In the genomic region with DNA sequence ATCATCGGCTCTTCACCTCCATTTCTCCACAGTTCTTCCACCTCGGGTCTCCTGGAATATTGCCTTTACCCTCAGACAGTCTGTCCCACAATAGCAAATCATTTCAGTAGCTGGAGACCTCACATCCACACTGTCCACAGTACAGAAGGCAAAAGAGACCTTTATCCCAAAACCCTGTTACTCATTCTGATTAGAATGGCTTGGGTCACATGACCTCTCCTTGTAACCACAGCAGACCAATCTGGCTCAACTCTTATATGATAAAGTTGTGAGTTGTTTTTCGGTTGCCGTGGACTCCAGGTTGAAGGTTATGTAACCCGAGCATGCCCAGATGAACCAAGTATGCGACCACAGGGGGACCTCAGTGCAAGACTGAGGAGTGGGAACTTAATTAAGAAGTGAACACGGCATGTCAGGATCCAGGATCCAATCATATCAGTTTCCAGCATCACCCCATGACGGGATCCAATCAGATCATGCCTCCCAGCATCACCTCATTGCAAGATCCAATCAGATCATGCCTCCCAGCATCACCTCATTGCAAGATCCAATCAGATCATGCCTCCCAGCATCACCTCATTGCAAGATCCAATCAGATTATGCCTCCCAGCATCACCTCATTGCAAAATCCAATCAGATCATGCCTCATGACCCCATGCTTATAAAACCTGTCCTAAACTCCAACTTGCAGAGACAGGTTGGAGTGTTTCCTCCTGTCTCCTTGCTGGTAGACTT, we compare ENCODE assay signal across 17 cellular contexts.
A peak's percentile ranks its signal among the peaks of the same experiment; 100 is the strongest.
DNase-seq lines count a peak whose midpoint lies in the region; ATAC-seq, FAIRE-seq and TF ChIP-seq lines count a peak whose summit lies in the region.
"Had no signal": no experiment of that assay in that cellular context is flagged by ENCODE, and none has a peak within 500 bp of the region (broad histone marks: within the 10 kb centered on the region; RNA-seq: fewer than 3 reads in every experiment).

No MANE protein-coding gene starts in this region.

- no peaks in the 10 kb centered on the region for H3K9me1 ChIP-seq in K562 (ENCODE audit: control insufficient read depth, insufficient read depth, low read length)

- H3K4me3 ChIP-seq in K562 (no peak overlapping the region), neuronal stem cell (ENCODE audit: low read length in 2 of 2) (no peak overlapping the region)
- H3K4me3 ChIP-seq: adrenal gland, MG63, pancreas, vagina had no signal

- no peak overlapping the region for H2BK15ac ChIP-seq in neuronal stem cell (ENCODE audit: low read length)

- intact Hi-C loops in K562 (cut with micrococcal nuclease) = no loop called here

- DNase-seq in activated CD8-positive, alpha-beta memory T cell treated with anti-CD3 and anti-CD28 coated beads, Interleukin-2, amount 10 ng/mL, durations not matched to agents 7 days and 5 days = no peak
- no peak for DNase-seq in activated CD8-positive, alpha-beta memory T cell treated with anti-CD3 and anti-CD28 coated beads, Interleukin-2, amount 50 U/mL, for 48 hours
- DNase-seq in NAMALWA (ENCODE audit: low spot score) = peak; percentile 53
- DNase-seq in K562 (ENCODE audit: extremely low read depth in 1 of 4, low spot score in 3 of 4) = peak in 1 of 4 experiments; percentile 38
- DNase-seq in progenitor cell of endocrine pancreas (ENCODE audit: low spot score, unreplicated experiment) = no peak
- DNase-seq in neuronal stem cell (ENCODE audit: low spot score) = no peak
- DNase-seq: activated CD4-positive, CD25-positive, alpha-beta regulatory T cell treated with anti-CD3 and anti-CD28 coated beads, Interleukin-2, amount 50 U/mL, for 72 hours; mesenchymal stem cell; MG63; pancreas; stimulated activated CD8-positive, alpha-beta memory T cell treated with anti-CD3 and anti-CD28 coated beads, Interleukin-4, amount 100 ng/mL, for 48 hours had no signal

- peaks cover 0 to 58% of the 10 kb centered on the region in 2 experiments; a peak in 4 of 5 replicates for H3K4me1 ChIP-seq in K562 (replicated peaks in 1 of 2; ENCODE audit: control insufficient read depth in 2 of 2, insufficient read depth in 2 of 2, low read length in 2 of 2)
- H3K4me1 ChIP-seq in neuronal stem cell (ENCODE audit: control insufficient read depth in 2 of 2, insufficient read depth in 1 of 2, low read depth in 1 of 2, low read length in 2 of 2) = peaks cover 4 to 14% of the 10 kb centered on the region in 2 donors
- H3K4me1 ChIP-seq: pancreas had no signal

- no TSS peak for BruUV-seq in K562 (replicated peaks; lab: Mats Ljungman, UMichigan)

- no peak overlapping the region for H2BK120ac ChIP-seq in neuronal stem cell (ENCODE audit: low read depth, low read length)

- no peak overlapping the region for H3K4ac ChIP-seq in neuronal stem cell (ENCODE audit: low read length)

- H2AFZ ChIP-seq in K562 (ENCODE audit: low read depth, low read length) = peak overlapping the region; percentile 40; the same call in 1 of the 2 replicates
- no peak overlapping the region for H2AFZ ChIP-seq in neuronal stem cell (ENCODE audit: low read length)

- no peak for ATAC-seq in activated CD8-positive, alpha-beta memory T cell treated with anti-CD3 and anti-CD28 coated beads, Interleukin-2, amount 10 ng/mL, durations not matched to agents 7 days and 5 days
- ATAC-seq in K562 (peak; percentile 5; the same call in 2 of the 3 replicates), GM18861 (IDR thresholded peaks at IDR 0.05; ENCODE audit: unreplicated experiment) (no peak), HG03378 (IDR thresholded peaks at IDR 0.05; ENCODE audit: unreplicated experiment) (no peak)
- ATAC-seq: esophagus mucosa, pancreas had no signal

- H2BK5ac ChIP-seq in neuronal stem cell (ENCODE audit: low read length) = no peak overlapping the region

- CTCF ChIA-PET in activated CD8-positive, alpha-beta memory T cell treated with anti-CD3 and anti-CD28 coated beads, Interleukin-2, amount 10 ng/mL, durations not matched to agents 7 days and 5 days (lab: Charles Lee) = interaction anchor here (0.8 to 4.6 kb wide), 7 partner anchors 9 to 98 kb away, joined by 3 to 33 read pairs (median 4); no protein-coding TSS in a partner anchor
- CTCF ChIA-PET in K562 (lab: Yijun Ruan, JAX; ENCODE audit: low intra/inter-chr PET ratio) = no interaction called here

- H3K9me3 Mint-ChIP-seq in activated CD8-positive, alpha-beta memory T cell treated with anti-CD3 and anti-CD28 coated beads, Interleukin-2, amount 10 ng/mL, durations not matched to agents 7 days and 5 days (ENCODE audit: low read depth) = peaks cover 4% of the 10 kb centered on the region
- H3K9me3 Mint-ChIP-seq in progenitor cell of endocrine pancreas (ENCODE audit: low read depth) = no peaks in the 10 kb centered on the region

- no peaks in the 10 kb centered on the region for H4K20me1 ChIP-seq in K562 (replicated peaks; ENCODE audit: control insufficient read depth, insufficient read depth, low read length)

- TF ChIP-seq POLR2A in K562 (conservative IDR thresholded peaks at IDR 0.05) = no peak

- H3K27ac ChIP-seq in K562 (ENCODE audit: extremely low read depth, low read depth, low read length) = peak overlapping the region; percentile 67; the same call in 2 of the 3 replicates
- no peak overlapping the region for H3K27ac ChIP-seq in neuronal stem cell (replicated peaks; ENCODE audit: low read length)
- H3K27ac ChIP-seq: pancreas, vagina had no signal

- no peaks in the 10 kb centered on the region for H3K27me3 Mint-ChIP-seq in activated CD8-positive, alpha-beta memory T cell treated with anti-CD3 and anti-CD28 coated beads, Interleukin-2, amount 10 ng/mL, durations not matched to agents 7 days and 5 days
- H3K27me3 Mint-ChIP-seq in progenitor cell of endocrine pancreas = peaks cover 6% of the 10 kb centered on the region

- no peak overlapping the region for H3K4me3 Mint-ChIP-seq in activated CD8-positive, alpha-beta memory T cell treated with anti-CD3 and anti-CD28 coated beads, Interleukin-2, amount 10 ng/mL, durations not matched to agents 7 days and 5 days
- no peak overlapping the region for H3K4me3 Mint-ChIP-seq in progenitor cell of endocrine pancreas (ENCODE audit: low read depth)

- TF ChIP-seq CTCF in K562 (IDR thresholded peaks at IDR 0.05 in 2 of 3, conservative IDR thresholded peaks at IDR 0.05 in 1 of 3; ENCODE audit: insufficient read depth in 2 of 3, low read depth in 1 of 3, low read length in 3 of 3) (no peak), progenitor cell of endocrine pancreas (IDR thresholded peaks at IDR 0.05; ENCODE audit: unreplicated experiment) (no peak)

- H4K91ac ChIP-seq in neuronal stem cell (ENCODE audit: low read depth, low read length, poor library complexity) = no peak overlapping the region

- TF ChIP-seq RAD21 in K562 (CRISPR knock-in tag; conservative IDR thresholded peaks at IDR 0.05 in 1 of 2, IDR thresholded peaks at IDR 0.05 in 1 of 2) = no peak

- H3K36me3 Mint-ChIP-seq in activated CD8-positive, alpha-beta memory T cell treated with anti-CD3 and anti-CD28 coated beads, Interleukin-2, amount 10 ng/mL, durations not matched to agents 7 days and 5 days = peaks cover 30% of the 10 kb centered on the region
- H3K36me3 Mint-ChIP-seq in progenitor cell of endocrine pancreas (ENCODE audit: insufficient read depth) = no peaks in the 10 kb centered on the region

- TF ChIP-seq EP300 in K562 (IDR thresholded peaks at IDR 0.05; ENCODE audit: low read length) = 0 out of 2 replicates have a peak, but pooled peaks have one; percentile 10

- no peak overlapping the region for H3K9ac ChIP-seq in K562 (ENCODE audit: insufficient read depth in 1 of 2, low read depth in 2 of 2, low read length in 2 of 2)
- H3K9ac ChIP-seq in neuronal stem cell (ENCODE audit: low read depth, low read length, poor library complexity) = no peak overlapping the region

- H2BK12ac ChIP-seq in neuronal stem cell (ENCODE audit: low read length) = no peak overlapping the region

- no peak overlapping the region for H4K8ac ChIP-seq in neuronal stem cell (ENCODE audit: low read depth, low read length)

- no peak overlapping the region for H3K23ac ChIP-seq in neuronal stem cell (ENCODE audit: low read depth, low read length, poor library complexity)

- in situ Hi-C loops in K562 (cut with MboI) = no loop called here

- H2AK5ac ChIP-seq in neuronal stem cell (ENCODE audit: low read depth, low read length) = no peak overlapping the region

- no peaks in the 10 kb centered on the region for H3K79me2 ChIP-seq in K562 (ENCODE audit: control insufficient read depth, insufficient read depth, low read length)

- 50% methylated on average over 8 of the region's 8 CpGs for WGBS in K562 (ENCODE audit: insufficient coverage, low coverage, missing lambda C conversion rate)
- no CpG with 5 or more reads among the region's 8 CpGs for WGBS in neuronal stem cell (ENCODE audit: extremely low coverage in 2 of 2, insufficient read length in 2 of 2, insufficient replicate concordance in 1 of 2), 2 donors

- no peaks in the 10 kb centered on the region for H3K79me1 ChIP-seq in neuronal stem cell (ENCODE audit: low read depth, low read length)

- H3K4me2 ChIP-seq in K562 (ENCODE audit: insufficient read depth, low read length) (no peak overlapping the region), neuronal stem cell (ENCODE audit: insufficient read depth, low read length, poor library complexity, severe bottlenecking) (no peak overlapping the region)

- H3K9me3 ChIP-seq in K562 (replicated peaks; ENCODE audit: control insufficient read depth, insufficient read depth, low read depth, low read length) = peaks cover 3% of the 10 kb centered on the region; the same call in 1 of the 2 replicates
- peaks cover 0 to 13% of the 10 kb centered on the region in 2 donors for H3K9me3 ChIP-seq in neuronal stem cell (replicated peaks in 1 of 2; ENCODE audit: control insufficient read depth in 2 of 2, insufficient read depth in 1 of 2, low read depth in 1 of 2, low read length in 2 of 2)
- H3K9me3 ChIP-seq: adrenal gland, pancreas, vagina had no signal

- H3K27me3 ChIP-seq in K562 (ENCODE audit: control insufficient read depth in 2 of 2, insufficient read depth in 2 of 2, low read length in 2 of 2) (no peaks in the 10 kb centered on the region), neuronal stem cell (ENCODE audit: control insufficient read depth in 3 of 3, insufficient read depth in 3 of 3, low read depth in 1 of 3, low read length in 3 of 3) (no peaks in the 10 kb centered on the region)
- H3K27me3 ChIP-seq: adrenal gland, MG63, pancreas, vagina had no signal

- no peak overlapping the region for H3K14ac ChIP-seq in neuronal stem cell (ENCODE audit: low read length)

- H3K18ac ChIP-seq in neuronal stem cell (ENCODE audit: low read length) = no peak overlapping the region

- H3K36me3 ChIP-seq in K562 (ENCODE audit: control insufficient read depth, insufficient read depth, low read length) = no peaks in the 10 kb centered on the region
- H3K36me3 ChIP-seq in neuronal stem cell (replicated peaks in 1 of 2; ENCODE audit: control insufficient read depth in 2 of 2, insufficient read depth in 2 of 2, low read length in 2 of 2) = no peaks in the 10 kb centered on the region
- H3K36me3 ChIP-seq: adrenal gland, MG63, pancreas, vagina had no signal

- H3K27ac Mint-ChIP-seq in activated CD8-positive, alpha-beta memory T cell treated with anti-CD3 and anti-CD28 coated beads, Interleukin-2, amount 10 ng/mL, durations not matched to agents 7 days and 5 days = peak overlapping the region; percentile 98
- peak overlapping the region; percentile 11 for H3K27ac Mint-ChIP-seq in progenitor cell of endocrine pancreas

- no peak for FAIRE-seq in K562 (lab: Jason Lieb, UNC)
- FAIRE-seq: colon, pancreas had no signal

- H3K4me1 Mint-ChIP-seq in activated CD8-positive, alpha-beta memory T cell treated with anti-CD3 and anti-CD28 coated beads, Interleukin-2, amount 10 ng/mL, durations not matched to agents 7 days and 5 days = peaks cover 96% of the 10 kb centered on the region
- peaks cover 11% of the 10 kb centered on the region for H3K4me1 Mint-ChIP-seq in progenitor cell of endocrine pancreas (ENCODE audit: low read depth)

- POLR2A ChIA-PET in K562 (lab: Yijun Ruan, JAX) = interaction anchor here (0.7 to 1.2 kb wide), 2 partner anchors 10 to 193 kb away, joined by 3 to 4 read pairs; no protein-coding TSS in a partner anchor
